ENCODE assay signal across 11 cellular contexts in genomic region chr22:45678961-45679912, GRCh38. TPM values are rescaled to one million over a fixed set of nuclear protein-coding genes. Genes with fewer than 3 reads are reported as not detected.
DNase-seq lines count a peak whose midpoint lies in the region; ATAC-seq and TF ChIP-seq lines count a peak whose summit lies in the region.
"Had no signal": no experiment of that assay in that cellular context is flagged by ENCODE, and none has a peak within 500 bp of the region (broad histone marks: within the 10 kb centered on the region; RNA-seq: fewer than 3 reads in every experiment).

No MANE protein-coding gene starts in this region.

- peaks cover 3 to 6% of the 10 kb centered on the region in 2 donors for H3K4me1 ChIP-seq in naive thymus-derived CD4-positive, alpha-beta T cell (ENCODE audit: control insufficient read depth in 2 of 2, insufficient read depth in 2 of 2, low read length in 2 of 2)

- intact Hi-C loops in activated naive CD4-positive, alpha-beta T cell treated with anti-CD3 and anti-CD28 coated beads for 36 hours (cut with micrococcal nuclease): no loop called here
- intact Hi-C loops in naive thymus-derived CD4-positive, alpha-beta T cell (cut with micrococcal nuclease): loop anchor here in 1 of 2 donors (10.0 kb wide), 1 partner anchor 1056 kb away; the partner anchor contains the start of gene CERK

- POLR2A ChIA-PET in BJ (lab: Charles Lee): no interaction called here
- POLR2A ChIA-PET in RWPE1 (lab: Yijun Ruan, JAX; ENCODE audit: low non-redundant PET): no interaction called here
- POLR2A ChIA-PET in naive thymus-derived CD4-positive, alpha-beta T cell (lab: Charles Lee): interaction anchor here (1.0 kb wide), 1 partner anchor 9 kb away, joined by 3 read pairs; no protein-coding TSS in a partner anchor

- H3K9me3 ChIP-seq in naive thymus-derived CD4-positive, alpha-beta T cell (ENCODE audit: control insufficient read depth in 2 of 3, low read length in 3 of 3): no peaks in the 10 kb centered on the region

- no peak overlapping the region for H3K27ac ChIP-seq in RWPE1
- no peak overlapping the region for H3K27ac ChIP-seq in naive thymus-derived CD4-positive, alpha-beta T cell (ENCODE audit: low read depth, low read length)

- no peaks in the 10 kb centered on the region for H3K27me3 Mint-ChIP-seq in activated naive CD4-positive, alpha-beta T cell treated with anti-CD3 and anti-CD28 coated beads for 36 hours (ENCODE audit: low read depth)
- no peaks in the 10 kb centered on the region for H3K27me3 Mint-ChIP-seq in naive thymus-derived CD4-positive, alpha-beta T cell

- no peak overlapping the region for H3K4me3 ChIP-seq in BJ (ENCODE audit: low read depth, low read length)
- no peak overlapping the region for H3K4me3 ChIP-seq in naive thymus-derived CD4-positive, alpha-beta T cell (ENCODE audit: low read length)

- no peak overlapping the region for H3K27ac Mint-ChIP-seq in activated naive CD4-positive, alpha-beta T cell treated with anti-CD3 and anti-CD28 coated beads for 36 hours
- H3K27ac Mint-ChIP-seq in naive thymus-derived CD4-positive, alpha-beta T cell: no peak overlapping the region

- peaks cover 6% of the 10 kb centered on the region for H3K36me3 Mint-ChIP-seq in activated naive CD4-positive, alpha-beta T cell treated with anti-CD3 and anti-CD28 coated beads for 36 hours (ENCODE audit: low read depth)
- peaks cover 0 to 13% (median 0%) of the 10 kb centered on the region in 5 donors for H3K36me3 Mint-ChIP-seq in naive thymus-derived CD4-positive, alpha-beta T cell

- no peaks in the 10 kb centered on the region for H3K27me3 ChIP-seq in BJ (ENCODE audit: control insufficient read depth, insufficient read depth, low read length)
- H3K27me3 ChIP-seq in naive thymus-derived CD4-positive, alpha-beta T cell (ENCODE audit: control insufficient read depth in 2 of 2, insufficient read depth in 2 of 2, low read length in 2 of 2): no peaks in the 10 kb centered on the region

- ATAC-seq in GM19455 (IDR thresholded peaks at IDR 0.05; ENCODE audit: unreplicated experiment): peak; percentile 51
- no peak for ATAC-seq in naive thymus-derived CD4-positive, alpha-beta T cell
- ATAC-seq: right cardiac atrium had no signal

- DNase-seq in BJ (ENCODE audit: low read depth) (peak; percentile 62), RWPE1 (ENCODE audit: low spot score) (peak; percentile 40), glomerular visceral epithelial cell (ENCODE audit: extremely low spot score) (peak; percentile 62), NCI-H526 treated with DMSO at 0.1 percent for 48 hours (lab: John Stamatoyannopoulos, UW) (no peak), GM19238 (ENCODE audit: insufficient read length, low spot score) (no peak)
- DNase-seq in activated naive CD4-positive, alpha-beta T cell treated with anti-CD3 and anti-CD28 coated beads for 36 hours: no peak
- no peak for DNase-seq in naive thymus-derived CD4-positive, alpha-beta T cell
- DNase-seq: DMS53, Karpas-422, right cardiac atrium had no signal

- no peak overlapping the region for H3K4me3 Mint-ChIP-seq in activated naive CD4-positive, alpha-beta T cell treated with anti-CD3 and anti-CD28 coated beads for 36 hours
- H3K4me3 Mint-ChIP-seq in naive thymus-derived CD4-positive, alpha-beta T cell: no peak overlapping the region

- H3K9me3 Mint-ChIP-seq in activated naive CD4-positive, alpha-beta T cell treated with anti-CD3 and anti-CD28 coated beads for 36 hours: no peaks in the 10 kb centered on the region
- H3K9me3 Mint-ChIP-seq in naive thymus-derived CD4-positive, alpha-beta T cell: no peaks in the 10 kb centered on the region

- peaks cover 29% of the 10 kb centered on the region for H3K4me1 Mint-ChIP-seq in activated naive CD4-positive, alpha-beta T cell treated with anti-CD3 and anti-CD28 coated beads for 36 hours (ENCODE audit: low read depth)
- peaks cover 10 to 56% (median 40%) of the 10 kb centered on the region in 7 donors for H3K4me1 Mint-ChIP-seq in naive thymus-derived CD4-positive, alpha-beta T cell

- H3K36me3 ChIP-seq in BJ (ENCODE audit: control insufficient read depth, insufficient read depth, low read length): no peaks in the 10 kb centered on the region; the same call in 1 of the 2 replicates
- no peaks in the 10 kb centered on the region for H3K36me3 ChIP-seq in naive thymus-derived CD4-positive, alpha-beta T cell (ENCODE audit: control insufficient read depth in 2 of 3, insufficient read depth in 3 of 3, low read length in 3 of 3)

- TF ChIP-seq CTCF in BJ (IDR thresholded peaks at IDR 0.05; ENCODE audit: insufficient read depth, low read depth, low read length) (no peak), RWPE1 (conservative IDR thresholded peaks at IDR 0.05; ENCODE audit: low read depth) (no peak)

- CTCF ChIA-PET in BJ (lab: Yijun Ruan, JAX) (interaction anchor here (0.6 to 1.2 kb wide), 3 partner anchors 37 to 187 kb away, joined by 3 read pairs; no protein-coding TSS in a partner anchor), RWPE1 (lab: Yijun Ruan, JAX) (no interaction called here)
- CTCF ChIA-PET in activated naive CD4-positive, alpha-beta T cell treated with anti-CD3 and anti-CD28 coated beads for 36 hours (lab: Charles Lee): no interaction called here
- CTCF ChIA-PET in naive thymus-derived CD4-positive, alpha-beta T cell (lab: Charles Lee): no interaction called here

RNA-seq across cellular contexts. Expression of gene ATXN10, which starts 7.6 kb away (rescaled TPM):
- polyA plus RNA-seq in BJ (2011; rRNA removed): 328 and 481 TPM in 2 replicates
- 276 and 373 TPM in 2 replicates for polyA minus RNA-seq in BJ (2011; rRNA and poly(A)+ RNA removed)
- total RNA-seq in activated naive CD4-positive, alpha-beta T cell treated with anti-CD3 and anti-CD28 coated beads for 36 hours: 10 to 100 TPM; 79.8 to 83.7 TPM
- total RNA-seq in naive thymus-derived CD4-positive, alpha-beta T cell: 10 to 100 TPM; 64.2 to 85.7 (median 73.1) TPM
- 100 to 1,000 TPM; 102 to 105 TPM for polyA plus RNA-seq in naive thymus-derived CD4-positive, alpha-beta T cell

Comparison
In these comparisons a context has a peak if more than half of its experiments do, and no peak if none do; other contexts are left out.
1. DNase-seq: peak in BJ (single experiment), RWPE1 (single experiment) and glomerular visceral epithelial cell (single experiment); none in activated naive CD4-positive, alpha-beta T cell treated with anti-CD3 and anti-CD28 coated beads for 36 hours (single experiment), NCI-H526 treated with DMSO at 0.1 percent for 48 hours (single experiment), naive thymus-derived CD4-positive, alpha-beta T cell (0 of 9) and GM19238 (single experiment).